8 cellular contexts compared by ENCODE assay signal in genomic region chr15:38707802-38708671, GRCh38.
DNase-seq lines count a peak whose midpoint lies in the region; ATAC-seq, FAIRE-seq and TF ChIP-seq lines count a peak whose summit lies in the region.

No MANE protein-coding gene starts in this region.

- peak; percentile 65 for ATAC-seq in activated B cell treated with CpG ODN at 0.5 μM for 24 hours (ENCODE audit: low read depth)

- POLR2A ChIA-PET in activated B cell treated with CpG ODN at 0.5 μM for 24 hours (lab: Charles Lee) = no interaction called here

- H3K4me2 ChIP-seq in osteoblast (ENCODE audit: insufficient read depth, low read length) = no peak overlapping the region

- no peaks in the 10 kb centered on the region for H3K79me2 ChIP-seq in osteoblast (ENCODE audit: insufficient read depth, low read length)

- no peaks in the 10 kb centered on the region for H3K9me3 ChIP-seq in osteoblast (ENCODE audit: low read depth, low read length)

- DNase-seq in AG20443 (ENCODE audit: low spot score) = peak; percentile 69
- peak; percentile 22 for DNase-seq in GM12864 (ENCODE audit: low read depth)
- no peak for DNase-seq in HFF-Myc (ENCODE audit: extremely low read depth, low read depth)
- peak; percentile 77 for DNase-seq in NAMALWA (ENCODE audit: low spot score)
- DNase-seq in activated B cell treated with CpG ODN at 0.5 μM for 24 hours = no peak
- DNase-seq in frontal cortex (ENCODE audit: low spot score in 2 of 2) = peak in 1 of 2 donors; percentile 22
- no peak for DNase-seq in osteoblast (ENCODE audit: insufficient read length, low spot score, missing footprints)
- no peak for DNase-seq in stimulated activated naive CD4-positive, alpha-beta T cell treated with Interleukin-2 at 50 U/mL for 16 hours (lab: John Stamatoyannopoulos, UW)

- CTCF ChIA-PET in activated B cell treated with CpG ODN at 0.5 μM for 24 hours (lab: Charles Lee) = interaction anchor here (1.2 to 2.9 kb wide), 7 partner anchors 9 to 1050 kb away, joined by 3 to 14 read pairs (median 5); no protein-coding TSS in a partner anchor

- peak; percentile 59 for FAIRE-seq in frontal cortex (lab: Jason Lieb, UNC)

- no peaks in the 10 kb centered on the region for H3K27me3 ChIP-seq in osteoblast (ENCODE audit: insufficient read depth, low read length)

- H3K4me3 ChIP-seq in GM12864 (ENCODE audit: low read depth, low read length) (no peak overlapping the region), HFF-Myc (replicated peaks; ENCODE audit: low read depth, low read length) (no peak overlapping the region), osteoblast (ENCODE audit: insufficient read depth, low read length) (no peak overlapping the region)

- no peak overlapping the region for H3K27ac Mint-ChIP-seq in activated B cell treated with CpG ODN at 0.5 μM for 24 hours

- no peaks in the 10 kb centered on the region for H3K4me1 Mint-ChIP-seq in activated B cell treated with CpG ODN at 0.5 μM for 24 hours

- H3K9me3 Mint-ChIP-seq in activated B cell treated with CpG ODN at 0.5 μM for 24 hours = no peaks in the 10 kb centered on the region

- intact Hi-C loops in activated B cell treated with CpG ODN at 0.5 μM for 24 hours (cut with micrococcal nuclease) = loop anchor here (1.0 to 10.0 kb wide), 2 partner anchors 1049 to 1167 kb away; no protein-coding TSS in a partner anchor

- peaks cover 14% of the 10 kb centered on the region for H3K27me3 Mint-ChIP-seq in activated B cell treated with CpG ODN at 0.5 μM for 24 hours

- TF ChIP-seq CTCF in GM12864 (IDR thresholded peaks at IDR 0.05; ENCODE audit: low read depth, low read length, missing control alignments) = peak; percentile 75
- peak; percentile 74 for TF ChIP-seq CTCF in HFF-Myc (IDR thresholded peaks at IDR 0.05; ENCODE audit: low read depth, low read length, missing control alignments)
- no peak for TF ChIP-seq CTCF in activated B cell treated with CpG ODN at 0.5 μM for 24 hours (IDR thresholded peaks at IDR 0.05)
- peak; percentile 87 for TF ChIP-seq CTCF in osteoblast (IDR thresholded peaks at IDR 0.05; ENCODE audit: extremely low read depth, low read depth, low read length)

- no peaks in the 10 kb centered on the region for H4K20me1 ChIP-seq in osteoblast (ENCODE audit: insufficient read depth, low read length)

- H3K4me3 Mint-ChIP-seq in activated B cell treated with CpG ODN at 0.5 μM for 24 hours = no peak overlapping the region

- H3K36me3 Mint-ChIP-seq in activated B cell treated with CpG ODN at 0.5 μM for 24 hours (ENCODE audit: low read depth) = no peaks in the 10 kb centered on the region

- H2AFZ ChIP-seq in osteoblast (ENCODE audit: low read length) = no peak overlapping the region

- peaks cover 9% of the 10 kb centered on the region for H3K4me1 ChIP-seq in osteoblast (ENCODE audit: insufficient read depth, low read length)

- peak overlapping the region; percentile 62 for H3K27ac ChIP-seq in osteoblast (ENCODE audit: low read depth, low read length)

- H3K36me3 ChIP-seq in osteoblast (ENCODE audit: insufficient read depth, low read length) = no peaks in the 10 kb centered on the region

Comparison
In these comparisons a context has a peak if more than half of its experiments do, and no peak if none do; other contexts are left out.
1. DNase-seq: peak in AG20443 (single experiment), GM12864 (single experiment) and NAMALWA (single experiment); none in HFF-Myc (single experiment), activated B cell treated with CpG ODN at 0.5 μM for 24 hours (single experiment), osteoblast (single experiment) and stimulated activated naive CD4-positive, alpha-beta T cell treated with Interleukin-2 at 50 U/mL for 16 hours (single experiment).